ENCODE assay signal across 23 cellular contexts in the genomic region with DNA sequence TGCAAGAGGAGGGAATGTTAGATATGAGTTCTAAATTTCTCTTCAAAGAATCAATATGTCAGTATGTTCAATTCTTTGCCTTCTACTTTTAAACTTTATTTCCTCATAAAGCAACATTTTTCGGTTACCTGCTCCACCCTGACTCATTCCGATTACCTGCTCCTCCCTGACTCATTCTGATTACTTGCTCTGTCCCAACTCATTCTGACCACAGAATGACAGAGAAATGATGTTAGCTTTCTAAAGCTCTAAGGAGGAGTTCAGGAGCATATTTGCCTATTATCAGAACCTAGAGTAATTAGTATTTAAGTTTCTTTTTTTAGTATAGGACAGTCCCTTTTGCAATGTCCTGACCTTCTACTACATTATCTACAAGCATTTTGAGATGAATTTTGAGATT. TPM values are rescaled to one million over a fixed set of nuclear protein-coding genes. Genes with fewer than 3 reads are reported as not detected.
"Had no signal": no experiment of that assay in that cellular context is flagged by ENCODE, and none has a peak within 500 bp of the region (broad histone marks: within the 10 kb centered on the region; RNA-seq: fewer than 3 reads in every experiment).

No MANE protein-coding gene starts in this region.

- H3K27ac ChIP-seq: coronary artery, gastrocnemius medialis, right atrium auricular region, sigmoid colon, skin epidermis, stomach had no signal

- H3K4me3 Mint-ChIP-seq: endodermal cell; immature natural killer cell; naive thymus-derived CD4-positive, alpha-beta T cell; nephron progenitor cell had no signal

- ATAC-seq: esophagus mucosa; gastrocnemius medialis; left colon; left ventricle myocardium superior; naive thymus-derived CD4-positive, alpha-beta T cell had no signal

- H3K4me3 ChIP-seq: coronary artery, gastrocnemius medialis, lung, right atrium auricular region, sigmoid colon, skin epidermis, stomach had no signal

- H3K36me3 ChIP-seq: gastrocnemius medialis, right atrium auricular region, sigmoid colon, stomach had no signal

- FAIRE-seq: endothelial cell of umbilical vein, keratinocyte had no signal

- H3K4me1 Mint-ChIP-seq: endodermal cell; immature natural killer cell; naive thymus-derived CD4-positive, alpha-beta T cell had no signal

- H3K9me3 ChIP-seq: gastrocnemius medialis had no signal

- H3K4me1 ChIP-seq: gastrocnemius medialis, right atrium auricular region, stomach had no signal

- DNase-seq: effector CD4-positive, alpha-beta T cell; endodermal cell; gastrocnemius medialis; glutamatergic neuron; immature natural killer cell; left colon; left ventricle myocardium superior; mesendoderm; naive thymus-derived CD4-positive, alpha-beta T cell; nephron progenitor cell; posterior cingulate gyrus; sigmoid colon; stimulated activated CD4-positive, alpha-beta T cell treated with anti-CD3 and anti-CD28 coated beads, Interleukin-12 subunit alpha, Interleukin-12 subunit beta, amount 100 ng/mL, for 4 hours; stimulated activated naive CD4-positive, alpha-beta T cell; stomach; substantia nigra had no signal

- H3K27ac Mint-ChIP-seq: endodermal cell; immature natural killer cell; naive thymus-derived CD4-positive, alpha-beta T cell; nephron progenitor cell had no signal

- H3K27me3 ChIP-seq: gastrocnemius medialis, right atrium auricular region, sigmoid colon, stomach had no signal

RNA-seq across cellular contexts. Expression of a gene that starts 24.5 kb away (rescaled TPM):
- polyA plus RNA-seq: naive thymus-derived CD4-positive, alpha-beta T cell had no signal
